In genomic region chr15:90033448-90033847, GRCh38 we compare ENCODE assay signal across 13 cellular contexts. TPM values are rescaled to one million over a fixed set of nuclear protein-coding genes. Genes with fewer than 3 reads are reported as not detected.
DNase-seq lines count a peak whose midpoint lies in the region; ATAC-seq and TF ChIP-seq lines count a peak whose summit lies in the region.
"Had no signal": no experiment of that assay in that cellular context is flagged by ENCODE, and none has a peak within 500 bp of the region (broad histone marks: within the 10 kb centered on the region; RNA-seq: fewer than 3 reads in every experiment).

No MANE protein-coding gene starts in this region.

- POLR2A ChIA-PET in WTC11 (lab: Charles Lee), result interaction anchor here (1.8 kb wide), 1 partner anchor 33 kb away, joined by 4 read pairs; the partner anchor contains the start of gene ZNF710

- H3K27me3 Mint-ChIP-seq in WTC11 (ENCODE audit: low read depth), result no peaks in the 10 kb centered on the region

- no peaks in the 10 kb centered on the region for H3K9me3 ChIP-seq in fibroblast of lung (ENCODE audit: control insufficient read depth, insufficient read depth, low read depth, low read length)

- no peak for TF ChIP-seq CTCF in WTC11 (IDR thresholded peaks at IDR 0.05)
- no peak for TF ChIP-seq CTCF in fibroblast of lung (conservative IDR thresholded peaks at IDR 0.05 in 1 of 2, IDR thresholded peaks at IDR 0.05 in 1 of 2; ENCODE audit: low read depth in 1 of 2, low read length in 2 of 2)

- no peaks in the 10 kb centered on the region for H3K9me3 Mint-ChIP-seq in WTC11

- H3K27me3 ChIP-seq in fibroblast of lung (ENCODE audit: control insufficient read depth, insufficient read depth, low read length), result no peaks in the 10 kb centered on the region

- no peak overlapping the region for H2AFZ ChIP-seq in fibroblast of lung (ENCODE audit: low read length)
- H2AFZ ChIP-seq: GM23248 had no signal

- no peaks in the 10 kb centered on the region for H3K36me3 ChIP-seq in fibroblast of lung (ENCODE audit: control insufficient read depth, insufficient read depth, low read length)

- peak overlapping the region; percentile 19; the same call in 1 of the 2 replicates for H3K27ac Mint-ChIP-seq in WTC11

- ATAC-seq in WTC11 (no peak), sciatic nerve (no peak), HG03139 (IDR thresholded peaks at IDR 0.05; ENCODE audit: unreplicated experiment) (no peak)

- H3K4me3 ChIP-seq in fibroblast of lung (replicated peaks in 1 of 4; ENCODE audit: control extremely low read depth in 1 of 4, insufficient read depth in 1 of 4, low read depth in 3 of 4, low read length in 4 of 4), result no peak overlapping the region
- H3K4me3 ChIP-seq: GM23248 had no signal

- CTCF ChIA-PET in WTC11 (lab: Charles Lee), result interaction anchor here (1.0 kb wide), 1 partner anchor 9 kb away, joined by 3 read pairs; no protein-coding TSS in a partner anchor

- H3K4me1 ChIP-seq in fibroblast of lung (ENCODE audit: control insufficient read depth, extremely low read depth, insufficient read depth, low read length), result peaks cover 32% of the 10 kb centered on the region

- H3K4me1 Mint-ChIP-seq in WTC11, result peaks cover 56% of the 10 kb centered on the region

- peaks cover 19% of the 10 kb centered on the region for H3K79me2 ChIP-seq in fibroblast of lung (ENCODE audit: control insufficient read depth, insufficient read depth, low read length)

- no peak overlapping the region for H3K4me2 ChIP-seq in fibroblast of lung (ENCODE audit: extremely low read depth, insufficient read depth, low read length)

- no peaks in the 10 kb centered on the region; the same call in 1 of the 2 replicates for H3K36me3 Mint-ChIP-seq in WTC11

- intact Hi-C loops in sciatic nerve (cut with DNase I), result no loop called here

- peak overlapping the region; percentile 39 for H3K27ac ChIP-seq in fibroblast of lung (ENCODE audit: insufficient read depth, low read length)
- H3K27ac ChIP-seq: 22Rv1 had no signal

- H3K9ac ChIP-seq in fibroblast of lung (ENCODE audit: insufficient read depth, low read length), result no peak overlapping the region
- H3K9ac ChIP-seq: GM23248 had no signal

- H4K20me1 ChIP-seq in fibroblast of lung (ENCODE audit: control insufficient read depth, extremely low read depth, insufficient read depth, low read length), result no peaks in the 10 kb centered on the region

- H3K4me3 Mint-ChIP-seq in WTC11, result no peak overlapping the region

- DNase-seq in DMS 273 (lab: John Stamatoyannopoulos, UW; ENCODE audit: unreplicated experiment), result peak; percentile 17
- DNase-seq in DMS 273 treated with DMSO at 0.1 percent for 48 hours (lab: John Stamatoyannopoulos, UW), result no peak
- no peak for DNase-seq in WTC11 (ENCODE audit: low spot score)
- no peak for DNase-seq in fibroblast of lung (ENCODE audit: low read depth in 2 of 2)
- DNase-seq in sciatic nerve (ENCODE audit: low spot score), result peak; percentile 17
- no peak for DNase-seq in NCI-H2029 treated with DMSO at 0.1 percent for 48 hours (lab: John Stamatoyannopoulos, UW)
- DNase-seq in OCI-M1 (lab: John Stamatoyannopoulos, UW), result no peak
- DNase-seq: activated CD8-positive, alpha-beta memory T cell treated with anti-CD3 and anti-CD28 coated beads, Interleukin-2, amount 50 U/mL, for 4 hours; GM23248; NCI-H524; small intestine had no signal

TF ChIP-seq in WTC11, 78 proteins besides CTCF, POLR2A, EP300 and RAD21:
- no peak for TF ChIP-seq GABPB1 (CRISPR knock-in tag; IDR thresholded peaks at IDR 0.05)
- TF ChIP-seq ETV6 (CRISPR knock-in tag; IDR thresholded peaks at IDR 0.05), result no peak
- TF ChIP-seq SMAD4 (CRISPR knock-in tag; IDR thresholded peaks at IDR 0.05), result no peak
- TF ChIP-seq RORB (CRISPR knock-in tag; IDR thresholded peaks at IDR 0.05), result no peak
- no peak for TF ChIP-seq ZNF425 (CRISPR knock-in tag; conservative IDR thresholded peaks at IDR 0.05)
- TF ChIP-seq PRRX2 (CRISPR knock-in tag; IDR thresholded peaks at IDR 0.05), result no peak
- TF ChIP-seq NFE2L1 (CRISPR knock-in tag; IDR thresholded peaks at IDR 0.05), result no peak
- TF ChIP-seq FOXP1 (CRISPR knock-in tag; IDR thresholded peaks at IDR 0.05; ENCODE audit: borderline replicate concordance), result no peak
- TF ChIP-seq ZNF416 (CRISPR knock-in tag; IDR thresholded peaks at IDR 0.05), result no peak
- no peak for TF ChIP-seq HMGXB4 (CRISPR knock-in tag; IDR thresholded peaks at IDR 0.05)

RNA-seq across cellular contexts. Expression of gene ZNF710, which starts 32.3 kb away (rescaled TPM):
- 22.3 to 25.9 TPM (median 24.0 TPM) in 3 replicates for total RNA-seq in WTC11 (2021)
- 5.9 and 9.4 TPM in 2 replicates for total RNA-seq in fibroblast of lung
- polyA plus RNA-seq in fibroblast of lung, result 2.1 and 2.2 TPM in 2 replicates
- 14.6 and 17.4 TPM in 2 replicates for polyA plus RNA-seq in fibroblast of lung (2012)
- polyA minus RNA-seq in fibroblast of lung (ENCODE audit: low replicate concordance), result 21.2 and 28.9 TPM in 2 replicates
- total RNA-seq in sciatic nerve, result 20.2 TPM

Comparison
In these comparisons a context has a peak if more than half of its experiments do, and no peak if none do; other contexts are left out.
1. DNase-seq: peak in DMS 273 (single experiment) and sciatic nerve (single experiment); none in DMS 273 treated with DMSO at 0.1 percent for 48 hours (single experiment), WTC11 (single experiment), fibroblast of lung (0 of 2), NCI-H2029 treated with DMSO at 0.1 percent for 48 hours (single experiment) and OCI-M1 (single experiment).